1 cellular context compared by ENCODE assay signal in genomic region chr12:85157023-85157626, GRCh38.
TF ChIP-seq lines count a peak whose summit lies in the region.

No MANE protein-coding gene starts in this region.

TF ChIP-seq in HCT116, 20 proteins besides CTCF, POLR2A, EP300 and RAD21 (continued from another document):
- TF ChIP-seq TCF7L2 (IDR thresholded peaks at IDR 0.05; ENCODE audit: borderline replicate concordance, extremely low read depth, insufficient read depth, insufficient read length) = no peak
- no peak for TF ChIP-seq YY1 (IDR thresholded peaks at IDR 0.05; ENCODE audit: extremely low read depth, insufficient replicate concordance, low read depth, low read length)
- TF ChIP-seq FOSL1 (IDR thresholded peaks at IDR 0.05; ENCODE audit: low read depth) = no peak
- TF ChIP-seq EZH2phosphoT487 (IDR thresholded peaks at IDR 0.05; ENCODE audit: borderline replicate concordance) = no peak
- TF ChIP-seq ELF1 (IDR thresholded peaks at IDR 0.05; ENCODE audit: borderline replicate concordance, low read depth) = no peak
- no peak for TF ChIP-seq EZH2 (IDR thresholded peaks at IDR 0.05)
- TF ChIP-seq POLR2AphosphoS5 (IDR thresholded peaks at IDR 0.05; ENCODE audit: low read depth, low read length) = no peak
- TF ChIP-seq SP1 (IDR thresholded peaks at IDR 0.05; ENCODE audit: low read depth) = no peak
- TF ChIP-seq EGR1 (IDR thresholded peaks at IDR 0.05; ENCODE audit: low read depth) = no peak
- no peak for TF ChIP-seq CBX3 (IDR thresholded peaks at IDR 0.05; ENCODE audit: low read depth)
- TF ChIP-seq SIN3A (IDR thresholded peaks at IDR 0.05; ENCODE audit: low read depth) = no peak
TF ChIP-seq in HCT116: peak in this region for 0.
